In genomic region chr7:117791877-117792780, GRCh38 we compare ENCODE assay signal across 8 cellular contexts.
DNase-seq lines count a peak whose midpoint lies in the region; ATAC-seq and TF ChIP-seq lines count a peak whose summit lies in the region.
"Had no signal": no experiment of that assay in that cellular context is flagged by ENCODE, and none has a peak within 500 bp of the region (broad histone marks: within the 10 kb centered on the region; RNA-seq: fewer than 3 reads in every experiment).

No MANE protein-coding gene starts in this region.

- H3K9me3 Mint-ChIP-seq in stimulated activated naive B cell treated with anti-CD40 and anti-IgM and Interleukin-4, amounts not matched to agents 10 μg/mL and 1 μg/mL and 100 μg/mL, for 72 hours, result peaks cover 5% of the 10 kb centered on the region in 2 donors

- peak overlapping the region; percentile 39 to 51 for H3K4me3 Mint-ChIP-seq in stimulated activated naive B cell treated with anti-CD40 and anti-IgM and Interleukin-4, amounts not matched to agents 10 μg/mL and 1 μg/mL and 100 μg/mL, for 72 hours
- H3K4me3 Mint-ChIP-seq: IgD-negative memory B cell had no signal

- no peak for TF ChIP-seq CTCF in PC-9 (conservative IDR thresholded peaks at IDR 0.05)

- H3K27me3 ChIP-seq in PC-9 (ENCODE audit: insufficient read depth, low read depth), result no peaks in the 10 kb centered on the region

- peaks cover 7 to 11% of the 10 kb centered on the region in 2 donors for H3K27me3 Mint-ChIP-seq in stimulated activated naive B cell treated with anti-CD40 and anti-IgM and Interleukin-4, amounts not matched to agents 10 μg/mL and 1 μg/mL and 100 μg/mL, for 72 hours

- no peak overlapping the region for H2AFZ ChIP-seq in PC-9

- no peak overlapping the region for H3K4me3 ChIP-seq in PC-9

- H3K27ac ChIP-seq in PC-9, result no peak overlapping the region

- ATAC-seq in GM19043 (IDR thresholded peaks at IDR 0.05; ENCODE audit: low read depth, unreplicated experiment) (peak; percentile 71), HG02981 (IDR thresholded peaks at IDR 0.05; ENCODE audit: unreplicated experiment) (peak; percentile 74)
- ATAC-seq in stimulated activated naive B cell treated with anti-CD40 and anti-IgM and Interleukin-4, amounts not matched to agents 10 μg/mL and 1 μg/mL and 100 μg/mL, for 72 hours (replicated peaks), result peak; percentile 91 to 94

- H3F3A ChIP-seq in PC-9 (ENCODE audit: insufficient read depth, low read depth), result no peaks in the 10 kb centered on the region

- CTCF ChIA-PET in PC-9 (lab: Charles Lee), result interaction anchor here (0.7 kb wide), 1 partner anchor 13 kb away, joined by 3 read pairs; no protein-coding TSS in a partner anchor

- no TSS peak for BruUV-seq in PC-9 (replicated peaks; lab: Mats Ljungman, UMichigan)

- POLR2A ChIA-PET in PC-9 (lab: Charles Lee; ENCODE audit: unreplicated experiment), result interaction anchor here (0.6 kb wide), 1 partner anchor 193 kb away, joined by 6 read pairs; no protein-coding TSS in a partner anchor

- no peaks in the 10 kb centered on the region for H3K79me2 ChIP-seq in PC-9 (ENCODE audit: low read depth)

- H3K36me3 Mint-ChIP-seq in stimulated activated naive B cell treated with anti-CD40 and anti-IgM and Interleukin-4, amounts not matched to agents 10 μg/mL and 1 μg/mL and 100 μg/mL, for 72 hours, result no peaks in the 10 kb centered on the region
- H3K36me3 Mint-ChIP-seq: IgD-negative memory B cell had no signal

- no peaks in the 10 kb centered on the region for H3K4me1 ChIP-seq in PC-9 (replicated peaks; ENCODE audit: insufficient read depth)

- peaks cover 7 to 25% of the 10 kb centered on the region in 2 donors for H3K4me1 Mint-ChIP-seq in stimulated activated naive B cell treated with anti-CD40 and anti-IgM and Interleukin-4, amounts not matched to agents 10 μg/mL and 1 μg/mL and 100 μg/mL, for 72 hours

- DNase-seq in SIG-M5 treated with dmso at 0.1 percent for 504 hours (lab: John Stamatoyannopoulos, UW; ENCODE audit: unreplicated experiment) (peak; percentile 85), PC-9 (no peak)
- peak; percentile 49 for DNase-seq in stimulated activated naive B cell treated with anti-CD40 and anti-IgM and Interleukin-4, amounts not matched to agents 10 μg/mL and 1 μg/mL and 100 μg/mL, for 72 hours
- no peak for DNase-seq in activated CD4-positive, alpha-beta T cell treated with anti-CD3 and anti-CD28 coated beads, Interleukin-2, amount 50 U/mL, for 1 hour
- DNase-seq in stimulated activated CD4-positive, alpha-beta T cell treated with anti-CD3 and anti-CD28 coated beads, Interleukin-2, amount 100 ng/mL, for 24 hours, result no peak

- H3K27ac Mint-ChIP-seq in stimulated activated naive B cell treated with anti-CD40 and anti-IgM and Interleukin-4, amounts not matched to agents 10 μg/mL and 1 μg/mL and 100 μg/mL, for 72 hours, result peak overlapping the region; percentile 70
- H3K27ac Mint-ChIP-seq: IgD-negative memory B cell had no signal

- H4K20me1 ChIP-seq in PC-9 (ENCODE audit: insufficient read depth), result no peaks in the 10 kb centered on the region

- H3K4me2 ChIP-seq in PC-9, result no peak overlapping the region

- no peaks in the 10 kb centered on the region for H3K9me2 ChIP-seq in PC-9 (ENCODE audit: insufficient read depth)

- no peaks in the 10 kb centered on the region for H3K9me3 ChIP-seq in PC-9 (ENCODE audit: insufficient read depth, low read depth)

- no peaks in the 10 kb centered on the region for H3K36me3 ChIP-seq in PC-9 (ENCODE audit: low read depth)

- intact Hi-C loops in PC-9 (cut with micrococcal nuclease; ENCODE audit: unreplicated experiment), result no loop called here

Comparison
In these comparisons a context has a peak if more than half of its experiments do, and no peak if none do; other contexts are left out.
1. DNase-seq: peak in SIG-M5 treated with dmso at 0.1 percent for 504 hours (single experiment) and stimulated activated naive B cell treated with anti-CD40 and anti-IgM and Interleukin-4, amounts not matched to agents 10 μg/mL and 1 μg/mL and 100 μg/mL, for 72 hours (single experiment); none in activated CD4-positive, alpha-beta T cell treated with anti-CD3 and anti-CD28 coated beads, Interleukin-2, amount 50 U/mL, for 1 hour (single experiment), PC-9 (0 of 2) and stimulated activated CD4-positive, alpha-beta T cell treated with anti-CD3 and anti-CD28 coated beads, Interleukin-2, amount 100 ng/mL, for 24 hours (0 of 2).
2. Peak in every context shown above with its lines, with median percentiles within 50 percentile points of each other: ATAC-seq.